Comparison of ENCODE assay signal across 8 cellular contexts in genomic region chr1:204565617-204566582, GRCh38. TPM values are rescaled to one million over a fixed set of nuclear protein-coding genes. Genes with fewer than 3 reads are reported as not detected.
DNase-seq lines count a peak whose midpoint lies in the region; ATAC-seq and TF ChIP-seq lines count a peak whose summit lies in the region.

No MANE protein-coding gene starts in this region.

- peak; percentile 59 for TF ChIP-seq CTCF in AG09319 (IDR thresholded peaks at IDR 0.05; ENCODE audit: low read depth, low read length)

- H3K9me3 Mint-ChIP-seq in activated naive CD4-positive, alpha-beta T cell treated with anti-CD3 and anti-CD28 coated beads, Interleukin-2, amount 50 U/mL, for 72 hours, result no peaks in the 10 kb centered on the region

- peak overlapping the region; percentile 53 to 77 for H3K27ac Mint-ChIP-seq in activated naive CD4-positive, alpha-beta T cell treated with anti-CD3 and anti-CD28 coated beads, Interleukin-2, amount 50 U/mL, for 72 hours

- DNase-seq in AG09319 (ENCODE audit: extremely low read depth, low read depth) (peak; percentile 46), NCI-H1048 (lab: John Stamatoyannopoulos, UW) (peak; percentile 87), SK-MEL-5 (ENCODE audit: low read depth, low spot score) (peak; percentile 88), head of caudate nucleus (peak; percentile 26 to 85 (median 64)), putamen (ENCODE audit: low spot score) (peak; percentile 60)
- DNase-seq in activated naive CD4-positive, alpha-beta T cell treated with anti-CD3 and anti-CD28 coated beads, Interleukin-2, amount 50 U/mL, for 72 hours (ENCODE audit: low spot score in 2 of 2), result peak in 1 of 2 donors; percentile 55

- in situ Hi-C loops in SK-MEL-5 (cut with HindIII; ENCODE audit: low pct_unique_long_range_greater_than_20kb, low sequenced_read_pairs), result no loop called here

- peak; percentile 57 for ATAC-seq in GM19043 (IDR thresholded peaks at IDR 0.05; ENCODE audit: low read depth, unreplicated experiment)
- peak; percentile 62 to 79 for ATAC-seq in activated naive CD4-positive, alpha-beta T cell treated with anti-CD3 and anti-CD28 coated beads, Interleukin-2, amount 50 U/mL, for 72 hours
- no peak for ATAC-seq in GM19395 (IDR thresholded peaks at IDR 0.05; ENCODE audit: unreplicated experiment)

- peaks cover 0 to 10% of the 10 kb centered on the region in 2 donors for H3K36me3 Mint-ChIP-seq in activated naive CD4-positive, alpha-beta T cell treated with anti-CD3 and anti-CD28 coated beads, Interleukin-2, amount 50 U/mL, for 72 hours

- intact Hi-C loops in head of caudate nucleus (cut with DNase I), result loop anchor here (5.0 kb wide), 1 partner anchor 241 kb away; no protein-coding TSS in a partner anchor

RNA-seq across cellular contexts. Expression of gene MDM4, which starts 49.7 kb away (rescaled TPM):
- 15.8 and 21.9 TPM in 2 replicates for total RNA-seq in SK-MEL-5 (2014; rRNA removed; shearing (Covaris generic))
- polyA plus RNA-seq in SK-MEL-5 (2015; cell fraction: cytosol; rRNA removed), result 5.6 and 7.6 TPM in 2 replicates
- polyA plus RNA-seq in SK-MEL-5 (2015; cell fraction: nucleus; rRNA removed), result 136 and 142 TPM in 2 replicates
- 10 to 100 TPM; 87.2 to 97.9 TPM for total RNA-seq in activated naive CD4-positive, alpha-beta T cell treated with anti-CD3 and anti-CD28 coated beads, Interleukin-2, amount 50 U/mL, for 72 hours
